Comparison of ENCODE assay signal across 8 cellular contexts in genomic region chr12:10235761-10236631, GRCh38. TPM values are rescaled to one million over a fixed set of nuclear protein-coding genes. Genes with fewer than 3 reads are reported as not detected.
DNase-seq lines count a peak whose midpoint lies in the region; ATAC-seq and TF ChIP-seq lines count a peak whose summit lies in the region.

No MANE protein-coding gene starts in this region.

- no peaks in the 10 kb centered on the region for H3K4me1 Mint-ChIP-seq in activated naive CD4-positive, alpha-beta T cell treated with anti-CD3 and anti-CD28 coated beads, Interleukin-2, amount 10 ng/mL, durations not matched to agents 7 days and 5 days

- H3K4me3 ChIP-seq in BJ (ENCODE audit: low read depth, low read length) (no peak overlapping the region), NT2/D1 (ENCODE audit: insufficient read length, low read depth) (no peak overlapping the region), retinal pigment epithelial cell (ENCODE audit: low read length) (no peak overlapping the region)

- H3K36me3 ChIP-seq in BJ (ENCODE audit: control insufficient read depth, insufficient read depth, low read length) (no peaks in the 10 kb centered on the region), NT2/D1 (ENCODE audit: insufficient read depth, insufficient read length, low read length) (no peaks in the 10 kb centered on the region)

- peaks cover 9% of the 10 kb centered on the region for H3K36me3 Mint-ChIP-seq in activated naive CD4-positive, alpha-beta T cell treated with anti-CD3 and anti-CD28 coated beads, Interleukin-2, amount 10 ng/mL, durations not matched to agents 7 days and 5 days

- intact Hi-C loops in Right ventricle myocardium superior (cut with DNase I) = loop anchor here (2.0 kb wide), 1 partner anchor 327 kb away; no protein-coding TSS in a partner anchor

- CTCF ChIA-PET in BJ (lab: Yijun Ruan, JAX) = interaction anchor here (0.6 to 2.2 kb wide), 26 partner anchors 9 to 539 kb away, joined by 3 to 13 read pairs (median 4); no protein-coding TSS in a partner anchor
- CTCF ChIA-PET in activated naive CD4-positive, alpha-beta T cell treated with anti-CD3 and anti-CD28 coated beads, Interleukin-2, amount 10 ng/mL, durations not matched to agents 7 days and 5 days (lab: Charles Lee) = interaction anchor here (0.6 to 4.3 kb wide), 19 partner anchors 8 to 1264 kb away, joined by 3 to 44 read pairs (median 3); no protein-coding TSS in a partner anchor

- H3K4me3 Mint-ChIP-seq in activated naive CD4-positive, alpha-beta T cell treated with anti-CD3 and anti-CD28 coated beads, Interleukin-2, amount 10 ng/mL, durations not matched to agents 7 days and 5 days = no peak overlapping the region

- peaks cover 27% of the 10 kb centered on the region for H3K27me3 Mint-ChIP-seq in activated naive CD4-positive, alpha-beta T cell treated with anti-CD3 and anti-CD28 coated beads, Interleukin-2, amount 10 ng/mL, durations not matched to agents 7 days and 5 days

- peaks cover 55% of the 10 kb centered on the region for H3K9me3 ChIP-seq in NT2/D1 (ENCODE audit: insufficient read depth, low read length)

- no peak overlapping the region for H3K9ac ChIP-seq in NT2/D1 (ENCODE audit: insufficient read length, low read depth)

- ATAC-seq in Right ventricle myocardium superior (ENCODE audit: poor library complexity) = peak; percentile 87
- no peak for ATAC-seq in HG02623 (IDR thresholded peaks at IDR 0.05; ENCODE audit: unreplicated experiment)
- no peak for ATAC-seq in GM21825 (IDR thresholded peaks at IDR 0.05; ENCODE audit: unreplicated experiment)

- no peak overlapping the region for H3K27ac Mint-ChIP-seq in activated naive CD4-positive, alpha-beta T cell treated with anti-CD3 and anti-CD28 coated beads, Interleukin-2, amount 10 ng/mL, durations not matched to agents 7 days and 5 days

- no peaks in the 10 kb centered on the region for H3K4me1 ChIP-seq in NT2/D1 (ENCODE audit: insufficient read depth, insufficient read length)

- no peaks in the 10 kb centered on the region for H3K27me3 ChIP-seq in BJ (ENCODE audit: control insufficient read depth, insufficient read depth, low read length)
- H3K27me3 ChIP-seq in NT2/D1 (ENCODE audit: insufficient read depth, insufficient read length) = no peaks in the 10 kb centered on the region

- POLR2A ChIA-PET in BJ (lab: Charles Lee) = no interaction called here

- H3K9me3 Mint-ChIP-seq in activated naive CD4-positive, alpha-beta T cell treated with anti-CD3 and anti-CD28 coated beads, Interleukin-2, amount 10 ng/mL, durations not matched to agents 7 days and 5 days = peaks cover 20% of the 10 kb centered on the region

- peak; percentile 74 for TF ChIP-seq CTCF in BJ (IDR thresholded peaks at IDR 0.05; ENCODE audit: insufficient read depth, low read depth, low read length)
- peak; percentile 78 for TF ChIP-seq CTCF in retinal pigment epithelial cell (conservative IDR thresholded peaks at IDR 0.05; ENCODE audit: low read depth, low read length)

- DNase-seq in BJ (ENCODE audit: low read depth) = no peak
- peak; percentile 16 for DNase-seq in GM19240 (ENCODE audit: insufficient read length, low spot score)
- DNase-seq in NT2/D1 (ENCODE audit: low read depth, low spot score) = peak; percentile 72
- peak; percentile 44 for DNase-seq in activated naive CD4-positive, alpha-beta T cell treated with anti-CD3 and anti-CD28 coated beads, Interleukin-2, amount 10 ng/mL, durations not matched to agents 7 days and 5 days
- peak; percentile 52 for DNase-seq in Right ventricle myocardium superior
- DNase-seq in retinal pigment epithelial cell (ENCODE audit: low read depth) = no peak

RNA-seq across cellular contexts. Expression of gene GABARAPL1, which starts 23.3 kb away (rescaled TPM):
- 192 and 275 TPM in 2 replicates for polyA plus RNA-seq in BJ (2011; rRNA removed)
- 88.9 and 118 TPM in 2 replicates for polyA minus RNA-seq in BJ (2011; rRNA and poly(A)+ RNA removed)
- 278 TPM for total RNA-seq in Right ventricle myocardium superior

RNA-seq across cellular contexts. Expression of gene TMEM52B, which starts 57.2 kb away (rescaled TPM):
- polyA plus RNA-seq in BJ (2011; rRNA removed) = 0.85 and 1.4 TPM in 2 replicates
- polyA minus RNA-seq in BJ (2011; rRNA and poly(A)+ RNA removed) = 0.62 and 3.4 TPM in 2 replicates
- not detected for total RNA-seq in Right ventricle myocardium superior

Comparison
In these comparisons a context has a peak if more than half of its experiments do, and no peak if none do; other contexts are left out.
1. DNase-seq: peak in GM19240 (single experiment), NT2/D1 (single experiment), activated naive CD4-positive, alpha-beta T cell treated with anti-CD3 and anti-CD28 coated beads, Interleukin-2, amount 10 ng/mL, durations not matched to agents 7 days and 5 days (single experiment) and Right ventricle myocardium superior (single experiment); none in BJ (single experiment) and retinal pigment epithelial cell (single experiment).